Comparison of ENCODE assay signal across 8 cellular contexts in the genomic region with DNA sequence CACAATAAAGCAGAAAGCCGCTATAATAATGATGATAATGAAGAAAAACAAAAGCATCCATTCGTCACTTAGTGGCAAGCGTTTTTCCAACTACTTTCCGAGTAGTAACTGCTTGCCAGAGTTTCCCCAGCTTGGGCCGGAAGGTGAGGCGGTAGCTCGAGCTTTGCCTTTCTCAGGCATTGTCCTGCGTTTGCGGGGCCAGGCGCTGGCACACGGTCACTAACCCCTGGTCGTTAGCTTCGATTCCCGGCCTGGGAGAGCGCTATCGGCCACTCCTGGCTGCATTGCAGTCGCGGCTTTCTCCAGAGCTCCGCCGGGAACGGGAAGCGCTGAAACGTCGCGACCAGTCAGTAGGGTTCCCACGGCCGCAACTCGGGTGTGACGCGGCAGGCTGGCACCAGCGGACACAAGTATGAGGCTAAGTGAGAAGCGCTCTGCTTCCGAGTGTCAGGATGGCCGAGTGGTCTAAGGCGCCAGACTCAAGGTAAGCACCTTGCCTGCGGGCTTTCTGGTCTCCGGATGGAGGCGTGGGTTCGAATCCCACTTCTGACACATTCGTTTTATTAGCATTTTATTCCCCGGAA. TPM values are rescaled to one million over a fixed set of nuclear protein-coding genes. Genes with fewer than 3 reads are reported as not detected.
DNase-seq lines count a peak whose midpoint lies in the region; ATAC-seq, FAIRE-seq and TF ChIP-seq lines count a peak whose summit lies in the region.

No MANE protein-coding gene starts in this region.

- DNase-seq in COLO668 (lab: John Stamatoyannopoulos, UW; ENCODE audit: unreplicated experiment): peak; percentile 94
- peak; percentile 84 for DNase-seq in HTR-8/SVneo (ENCODE audit: insufficient read length, low spot score)
- DNase-seq in NOMO-1 treated with DMSO at 0.1 percent for 48 hours (lab: John Stamatoyannopoulos, UW; ENCODE audit: unreplicated experiment): peak; percentile 88
- peak; percentile 76 for DNase-seq in activated CD8-positive, alpha-beta memory T cell treated with anti-CD3 and anti-CD28 coated beads, Interleukin-2, amount 50 U/mL, for 1 hour (ENCODE audit: extremely low read depth)
- DNase-seq in endodermal cell: peak; percentile 100
- DNase-seq in mesothelial cell of epicardium (ENCODE audit: low spot score in 2 of 2, unreplicated experiment in 2 of 2): peak; percentile 89 to 100
- DNase-seq in stimulated activated CD8-positive, alpha-beta memory T cell treated with anti-CD3 and anti-CD28 coated beads, Interleukin-15, amount 100 ng/mL, for 4 hours (ENCODE audit: low read depth in 2 of 2): peak; percentile 84 to 86

- H3K4me1 ChIP-seq in endodermal cell (ENCODE audit: control insufficient read depth, insufficient read depth, low read length): no peaks in the 10 kb centered on the region

- H3K27ac Mint-ChIP-seq in endodermal cell (peak overlapping the region; percentile 99), mesothelial cell of epicardium (peak overlapping the region; percentile 99)

- ATAC-seq in GM21381 (IDR thresholded peaks at IDR 0.05; ENCODE audit: unreplicated experiment): peak; percentile 78

- H3K27ac ChIP-seq in endodermal cell (ENCODE audit: low read depth, low read length): peak overlapping the region; percentile 93

- H3K4me1 Mint-ChIP-seq in endodermal cell: peaks cover 2% of the 10 kb centered on the region
- peaks cover 6% of the 10 kb centered on the region for H3K4me1 Mint-ChIP-seq in mesothelial cell of epicardium

- peak overlapping the region; percentile 95 for H3K9ac ChIP-seq in endodermal cell (ENCODE audit: extremely low read depth, low read length, poor library complexity, severe bottlenecking)

- no peaks in the 10 kb centered on the region for H3K27me3 ChIP-seq in endodermal cell (ENCODE audit: control insufficient read depth, insufficient read depth, low read length, poor library complexity, severe bottlenecking)

- H3K36me3 Mint-ChIP-seq in endodermal cell (ENCODE audit: low read depth) (no peaks in the 10 kb centered on the region), mesothelial cell of epicardium (no peaks in the 10 kb centered on the region)

- no peaks in the 10 kb centered on the region for H3K9me3 ChIP-seq in endodermal cell (ENCODE audit: control insufficient read depth, low read length)

- WGBS in endodermal cell (ENCODE audit: insufficient coverage in 1 of 2, insufficient read length in 1 of 2), 2 experiments: 0 to 1% methylated on average over 35 to 41 of the region's 41 CpGs

- TF ChIP-seq CTCF in endodermal cell (conservative IDR thresholded peaks at IDR 0.05) (no peak), mesothelial cell of epicardium (IDR thresholded peaks at IDR 0.05; ENCODE audit: unreplicated experiment) (no peak)

- peak overlapping the region; percentile 99 for H3K4me3 ChIP-seq in endodermal cell (ENCODE audit: low read length)

- H3K9me3 Mint-ChIP-seq in endodermal cell (no peaks in the 10 kb centered on the region), mesothelial cell of epicardium (no peaks in the 10 kb centered on the region)

- no peaks in the 10 kb centered on the region for H3K27me3 Mint-ChIP-seq in endodermal cell (ENCODE audit: insufficient read depth)
- peaks cover 4% of the 10 kb centered on the region for H3K27me3 Mint-ChIP-seq in mesothelial cell of epicardium (ENCODE audit: low read depth)

- H3K4me3 Mint-ChIP-seq in endodermal cell (peak overlapping the region; percentile 94), mesothelial cell of epicardium (peak overlapping the region; percentile 94)

- H3K36me3 ChIP-seq in endodermal cell (ENCODE audit: control insufficient read depth, insufficient read depth, low read length): no peaks in the 10 kb centered on the region

- FAIRE-seq in HTR-8/SVneo (lab: Jason Lieb, UNC): peak; percentile 90

RNA-seq across cellular contexts. Expression of gene ZNF692, which starts 14.6 kb away (rescaled TPM):
- total RNA-seq in endodermal cell: 10 to 100 TPM; 47.6 to 50.3 TPM
- 79.3 TPM for polyA plus RNA-seq in endodermal cell (2013, experiment 1 of 2)
- polyA plus RNA-seq in endodermal cell (2013, experiment 2 of 2): 69.4 TPM
- total RNA-seq in mesothelial cell of epicardium: 78.9 to 84.2 TPM (median 80.1 TPM) in 3 replicates

RNA-seq across cellular contexts. Expression of gene PGBD2, which starts 32.5 kb away (rescaled TPM):
- 1 to 10 TPM; 4.8 to 7.5 TPM for total RNA-seq in endodermal cell
- 6.7 TPM for polyA plus RNA-seq in endodermal cell (2013, experiment 1 of 2)
- polyA plus RNA-seq in endodermal cell (2013, experiment 2 of 2): 5.4 TPM
- total RNA-seq in mesothelial cell of epicardium: 8.5 to 9.7 TPM (median 8.6 TPM) in 3 replicates

RNA-seq across cellular contexts. Expression of gene ZNF672, which starts 35.5 kb away (rescaled TPM):
- total RNA-seq in endodermal cell: 10 to 100 TPM; 33.6 to 40.5 TPM
- polyA plus RNA-seq in endodermal cell (2013, experiment 1 of 2): 26.2 TPM
- polyA plus RNA-seq in endodermal cell (2013, experiment 2 of 2): 25.0 TPM
- 36.1 to 40.9 TPM (median 38.2 TPM) in 3 replicates for total RNA-seq in mesothelial cell of epicardium

RNA-seq across cellular contexts. Expression of gene SH3BP5L, which starts 47.8 kb away (rescaled TPM):
- total RNA-seq in endodermal cell (10 to 100 TPM; 27.2 to 30.2 TPM), mesothelial cell of epicardium (24.9 to 26.9 TPM (median 26.2 TPM) in 3 replicates)
- 19.6 TPM for polyA plus RNA-seq in endodermal cell (2013, experiment 1 of 2)
- polyA plus RNA-seq in endodermal cell (2013, experiment 2 of 2): 19.0 TPM

Comparison
In these comparisons a context has a peak if more than half of its experiments do, and no peak if none do; other contexts are left out.
1. Peak in every context shown above with its lines: DNase-seq, ATAC-seq, H3K4me3 ChIP-seq and H3K27ac ChIP-seq.